8 cellular contexts compared by ENCODE assay signal in the genomic region with DNA sequence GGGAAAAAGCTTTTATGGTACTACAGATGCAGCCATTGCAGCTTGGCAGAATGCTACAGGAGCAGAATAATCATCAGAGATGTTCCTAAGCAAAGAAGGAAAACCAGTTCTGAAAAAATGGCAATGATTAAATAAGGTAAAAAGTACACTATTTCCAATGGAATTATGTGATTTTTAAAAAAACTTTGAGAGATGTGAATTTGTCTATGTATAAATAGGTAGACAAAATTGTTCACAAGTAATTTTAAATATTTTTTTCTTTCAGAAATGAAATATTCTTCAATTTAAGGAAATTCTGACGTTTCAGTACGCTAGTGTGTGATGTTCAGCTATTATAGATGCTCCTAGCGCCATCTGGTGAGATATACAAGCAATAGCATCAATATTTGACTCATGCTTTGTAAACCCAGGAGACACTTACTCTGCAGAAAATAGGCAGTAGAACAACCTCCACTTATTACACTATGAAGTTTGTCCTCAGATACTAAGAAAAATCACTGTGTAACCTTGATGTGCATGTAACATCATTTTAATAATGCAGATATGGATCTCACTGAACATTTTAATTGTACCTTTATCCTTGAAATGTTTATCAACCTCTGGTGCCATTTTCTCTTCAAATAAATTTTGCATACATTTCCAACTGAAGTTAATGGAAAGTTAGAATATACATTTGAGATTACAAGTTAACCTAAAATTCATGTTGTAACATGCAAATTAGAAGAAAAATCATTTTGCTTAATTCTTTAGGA.
DNase-seq lines count a peak whose midpoint lies in the region; ATAC-seq, FAIRE-seq and TF ChIP-seq lines count a peak whose summit lies in the region.

No MANE protein-coding gene starts in this region.

- no peak for FAIRE-seq in bronchial epithelial cell (lab: Jason Lieb, UNC)

- peaks cover 0 to 6% (median 0%) of the 10 kb centered on the region in 4 donors for H3K9me3 ChIP-seq in tibial nerve

- no peak overlapping the region for H3K4me3 ChIP-seq in bronchial epithelial cell (ENCODE audit: low read depth, low read length)
- H3K4me3 ChIP-seq in tibial nerve: no peak overlapping the region

- H3K27me3 ChIP-seq in bronchial epithelial cell (ENCODE audit: control insufficient read depth, insufficient read depth, low read length): no peaks in the 10 kb centered on the region
- no peaks in the 10 kb centered on the region for H3K27me3 ChIP-seq in tibial nerve

- no peak for TF ChIP-seq POLR2A in tibial nerve (IDR thresholded peaks at IDR 0.05)

- 0 to 3% methylated on average over 3 of the region's 3 CpGs for WGBS in tibial nerve, 2 donors

- H3K36me3 ChIP-seq in bronchial epithelial cell (ENCODE audit: control insufficient read depth, insufficient read depth, low read length): no peaks in the 10 kb centered on the region
- no peaks in the 10 kb centered on the region for H3K36me3 ChIP-seq in tibial nerve

- TF ChIP-seq EP300 in tibial nerve (IDR thresholded peaks at IDR 0.05): no peak

- DNase-seq in Daoy (ENCODE audit: low read depth): peak; percentile 69
- peak; percentile 52 for DNase-seq in GM20000 (ENCODE audit: low spot score)
- peak; percentile 64 for DNase-seq in NCI-H748 (lab: John Stamatoyannopoulos, UW; ENCODE audit: unreplicated experiment)
- peak; percentile 70 for DNase-seq in bronchial epithelial cell (ENCODE audit: low read depth)
- DNase-seq in kidney tubule cell (ENCODE audit: low spot score): peak; percentile 80
- no peak for DNase-seq in tibial nerve (ENCODE audit: low spot score in 2 of 2)
- no peak for DNase-seq in activated CD4-positive, CD25-positive, alpha-beta regulatory T cell (lab: John Stamatoyannopoulos, UW)

- peak; percentile 73 for ATAC-seq in HG03565 (IDR thresholded peaks at IDR 0.05; ENCODE audit: unreplicated experiment)

- peaks cover 0 to 9% (median 0%) of the 10 kb centered on the region in 4 donors for H3K4me1 ChIP-seq in tibial nerve

- no peak overlapping the region for H3K27ac ChIP-seq in tibial nerve

- TF ChIP-seq CTCF in GM20000 (IDR thresholded peaks at IDR 0.05; ENCODE audit: extremely low read depth, missing control alignments) (peak; percentile 42), bronchial epithelial cell (IDR thresholded peaks at IDR 0.05; ENCODE audit: insufficient read depth, low read length, severe bottlenecking) (peak; percentile 43), tibial nerve (IDR thresholded peaks at IDR 0.05) (peak; percentile 70 to 82 (median 74))

Comparison
In these comparisons a context has a peak if more than half of its experiments do, and no peak if none do; other contexts are left out.
1. DNase-seq: peak in Daoy (single experiment), GM20000 (single experiment), NCI-H748 (single experiment), bronchial epithelial cell (single experiment) and kidney tubule cell (single experiment); none in tibial nerve (0 of 2) and activated CD4-positive, CD25-positive, alpha-beta regulatory T cell (0 of 4).
2. Peak in every context shown above with its lines, with median percentiles within 50 percentile points of each other: CTCF ChIP-seq.